Comparison of ENCODE assay signal across 18 cellular contexts in the genomic region with DNA sequence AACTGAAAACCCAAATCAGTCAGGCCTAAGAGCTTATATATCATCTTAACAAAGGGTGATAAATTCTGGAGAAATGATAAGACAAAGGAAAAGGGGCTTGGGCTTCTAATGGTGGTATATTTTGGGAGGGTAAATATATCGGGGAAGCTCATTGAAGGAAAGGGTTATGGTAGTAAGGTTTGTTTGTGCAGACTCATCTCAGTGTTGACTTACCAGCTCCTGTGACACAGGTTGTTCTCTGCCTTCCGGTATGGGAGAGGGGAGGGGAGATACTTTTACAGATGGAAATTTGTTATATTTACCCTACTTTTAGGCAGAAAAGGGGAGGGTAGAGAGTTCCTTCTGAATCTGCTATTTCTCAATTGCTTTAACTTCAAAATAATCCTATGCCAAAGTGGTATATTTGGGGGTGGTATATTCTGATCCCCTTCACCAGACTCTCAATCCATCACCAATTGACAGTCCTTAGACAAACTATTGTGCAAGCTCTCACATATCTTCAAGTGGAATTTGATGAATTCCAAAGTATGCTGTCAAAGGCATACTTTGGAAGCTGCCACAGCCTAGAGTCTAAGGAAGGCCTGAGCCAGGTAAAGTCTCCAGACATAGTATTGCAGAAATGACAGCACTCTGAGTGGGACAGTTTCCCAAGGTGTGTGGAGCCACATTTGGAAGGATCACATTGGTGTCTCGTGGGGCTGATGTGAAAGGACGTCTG. TPM values are rescaled to one million over a fixed set of nuclear protein-coding genes. Genes with fewer than 3 reads are reported as not detected.
DNase-seq lines count a peak whose midpoint lies in the region; ATAC-seq and TF ChIP-seq lines count a peak whose summit lies in the region.
"Had no signal": no experiment of that assay in that cellular context is flagged by ENCODE, and none has a peak within 500 bp of the region (broad histone marks: within the 10 kb centered on the region; RNA-seq: fewer than 3 reads in every experiment).

No MANE protein-coding gene starts in this region.

- no peak overlapping the region for H3K4me3 ChIP-seq in trophoblast cell (ENCODE audit: low read depth, low read length)
- no peak overlapping the region for H3K4me3 ChIP-seq in naive thymus-derived CD4-positive, alpha-beta T cell (ENCODE audit: low read length)
- H3K4me3 ChIP-seq: SJCRH30 had no signal

- H3K36me3 ChIP-seq in trophoblast cell (ENCODE audit: control insufficient read depth in 1 of 2, insufficient read depth in 2 of 2, low read length in 2 of 2): no peaks in the 10 kb centered on the region
- no peaks in the 10 kb centered on the region for H3K36me3 ChIP-seq in naive thymus-derived CD4-positive, alpha-beta T cell (ENCODE audit: control insufficient read depth in 2 of 3, insufficient read depth in 3 of 3, low read length in 3 of 3)
- H3K36me3 ChIP-seq: SJCRH30 had no signal

- peak overlapping the region; percentile 68 for H3K27ac Mint-ChIP-seq in activated CD8-positive, alpha-beta T cell treated with anti-CD3 and anti-CD28 coated beads for 36 hours
- H3K27ac Mint-ChIP-seq in activated CD8-positive, alpha-beta T cell treated with anti-CD3 and anti-CD28 coated beads, Interleukin-2, amount 10 ng/mL, durations not matched to agents 7 days and 5 days: no peak overlapping the region
- H3K27ac Mint-ChIP-seq in activated naive CD8-positive, alpha-beta T cell: peak overlapping the region; percentile 16
- no peak overlapping the region for H3K27ac Mint-ChIP-seq in naive thymus-derived CD4-positive, alpha-beta T cell
- H3K27ac Mint-ChIP-seq: HFFc6 had no signal

- no peak for TF ChIP-seq CTCF in activated CD8-positive, alpha-beta T cell treated with anti-CD3 and anti-CD28 coated beads for 36 hours (IDR thresholded peaks at IDR 0.05)

- H3K9ac ChIP-seq in trophoblast cell (ENCODE audit: low read length): no peak overlapping the region

- peaks cover 7 to 8% of the 10 kb centered on the region in 2 experiments for H3K4me1 ChIP-seq in trophoblast cell (ENCODE audit: control insufficient read depth in 1 of 2, insufficient read depth in 2 of 2, low read length in 2 of 2)
- no peaks in the 10 kb centered on the region for H3K4me1 ChIP-seq in naive thymus-derived CD4-positive, alpha-beta T cell (ENCODE audit: control insufficient read depth in 2 of 2, insufficient read depth in 2 of 2, low read length in 2 of 2)
- H3K4me1 ChIP-seq: SJCRH30 had no signal

- H3K36me3 Mint-ChIP-seq in activated CD8-positive, alpha-beta T cell treated with anti-CD3 and anti-CD28 coated beads for 36 hours (ENCODE audit: low read depth): peaks cover 4% of the 10 kb centered on the region
- no peaks in the 10 kb centered on the region for H3K36me3 Mint-ChIP-seq in activated CD8-positive, alpha-beta T cell treated with anti-CD3 and anti-CD28 coated beads, Interleukin-2, amount 10 ng/mL, durations not matched to agents 7 days and 5 days (ENCODE audit: low read depth)
- H3K36me3 Mint-ChIP-seq in activated naive CD8-positive, alpha-beta T cell: peaks cover 4% of the 10 kb centered on the region
- peaks cover 0 to 7% (median 0%) of the 10 kb centered on the region in 5 donors for H3K36me3 Mint-ChIP-seq in naive thymus-derived CD4-positive, alpha-beta T cell

- H3K14ac ChIP-seq in trophoblast cell (ENCODE audit: low read length): no peak overlapping the region

- peaks cover 13% of the 10 kb centered on the region for H3K9me3 Mint-ChIP-seq in activated CD8-positive, alpha-beta T cell treated with anti-CD3 and anti-CD28 coated beads for 36 hours
- H3K9me3 Mint-ChIP-seq in activated CD8-positive, alpha-beta T cell treated with anti-CD3 and anti-CD28 coated beads, Interleukin-2, amount 10 ng/mL, durations not matched to agents 7 days and 5 days (ENCODE audit: insufficient read depth): no peaks in the 10 kb centered on the region
- H3K9me3 Mint-ChIP-seq in activated naive CD8-positive, alpha-beta T cell (ENCODE audit: low read depth): no peaks in the 10 kb centered on the region
- peaks cover 0 to 7% (median 0%) of the 10 kb centered on the region in 11 donors for H3K9me3 Mint-ChIP-seq in naive thymus-derived CD4-positive, alpha-beta T cell
- H3K9me3 Mint-ChIP-seq: HFFc6 had no signal

- peak overlapping the region; percentile 2 for H3K4me2 ChIP-seq in trophoblast cell (ENCODE audit: low read length)

- H3K27ac ChIP-seq in trophoblast cell (ENCODE audit: low read depth, low read length): peak overlapping the region; percentile 28
- H3K27ac ChIP-seq in naive thymus-derived CD4-positive, alpha-beta T cell (ENCODE audit: low read depth, low read length): no peak overlapping the region
- H3K27ac ChIP-seq: SJCRH30 had no signal

- H2BK12ac ChIP-seq in trophoblast cell (ENCODE audit: low read length): no peak overlapping the region

- peaks cover 20% of the 10 kb centered on the region for H3K4me1 Mint-ChIP-seq in activated CD8-positive, alpha-beta T cell treated with anti-CD3 and anti-CD28 coated beads for 36 hours (ENCODE audit: low read depth)
- no peaks in the 10 kb centered on the region for H3K4me1 Mint-ChIP-seq in activated CD8-positive, alpha-beta T cell treated with anti-CD3 and anti-CD28 coated beads, Interleukin-2, amount 10 ng/mL, durations not matched to agents 7 days and 5 days (ENCODE audit: low read depth)
- H3K4me1 Mint-ChIP-seq in activated naive CD8-positive, alpha-beta T cell (ENCODE audit: low read depth): peaks cover 10% of the 10 kb centered on the region
- H3K4me1 Mint-ChIP-seq in naive thymus-derived CD4-positive, alpha-beta T cell: no peaks in the 10 kb centered on the region

- intact Hi-C loops in activated CD8-positive, alpha-beta T cell treated with anti-CD3 and anti-CD28 coated beads for 36 hours (cut with micrococcal nuclease): no loop called here
- intact Hi-C loops in naive thymus-derived CD4-positive, alpha-beta T cell (cut with micrococcal nuclease): no loop called here

- DNase-seq in activated CD8-positive, alpha-beta T cell treated with anti-CD3 and anti-CD28 coated beads for 36 hours: no peak
- no peak for DNase-seq in activated CD8-positive, alpha-beta T cell treated with anti-CD3 and anti-CD28 coated beads, Interleukin-2, amount 10 ng/mL, durations not matched to agents 7 days and 5 days
- peak; percentile 53 for DNase-seq in DMS53 treated with DMSO at 0.1 percent for 48 hours (lab: John Stamatoyannopoulos, UW; ENCODE audit: unreplicated experiment)
- DNase-seq in trophoblast cell: peak in 1 of 2 donors; percentile 84
- DNase-seq in putamen (ENCODE audit: low spot score): no peak
- no peak for DNase-seq in NCI-H2196 treated with DMSO at 0.1 percent for 48 hours (lab: John Stamatoyannopoulos, UW; ENCODE audit: unreplicated experiment)
- DNase-seq in naive thymus-derived CD4-positive, alpha-beta T cell: no peak
- DNase-seq: AML-193; COR-L47; DMS153; HFFc6; NCI-H1048; NCI-H1436 treated with DMSO at 0.1 percent for 48 hours; NCI-H2081; NCI-H2227 treated with DMSO at 0.1 percent for 48 hours; NK-92 treated with Interleukin-12 subunit alpha and Interleukin-12 subunit beta, amount 100 ng/mL, for 24 hours; SJCRH30 had no signal

- no peak overlapping the region for H3K18ac ChIP-seq in trophoblast cell (ENCODE audit: low read length)

- H2AFZ ChIP-seq in trophoblast cell (ENCODE audit: insufficient read depth, low read length, poor library complexity): no peak overlapping the region

- CTCF ChIA-PET in activated CD8-positive, alpha-beta T cell treated with anti-CD3 and anti-CD28 coated beads for 36 hours (lab: Charles Lee): no interaction called here
- CTCF ChIA-PET in activated CD8-positive, alpha-beta T cell treated with anti-CD3 and anti-CD28 coated beads, Interleukin-2, amount 10 ng/mL, durations not matched to agents 7 days and 5 days (lab: Charles Lee): no interaction called here
- CTCF ChIA-PET in naive thymus-derived CD4-positive, alpha-beta T cell (lab: Charles Lee): no interaction called here

- H3K79me2 ChIP-seq in trophoblast cell (ENCODE audit: control insufficient read depth, insufficient read depth, low read length, poor library complexity): no peaks in the 10 kb centered on the region

- H3K23ac ChIP-seq in trophoblast cell (ENCODE audit: low read length): no peak overlapping the region

- peak overlapping the region; percentile 42 for H2BK5ac ChIP-seq in trophoblast cell (ENCODE audit: low read depth, low read length, poor library complexity)

- H2AK5ac ChIP-seq in trophoblast cell (ENCODE audit: low read length): no peak overlapping the region

- H3K9me3 ChIP-seq in trophoblast cell (ENCODE audit: insufficient read depth, low read depth, low read length): no peaks in the 10 kb centered on the region
- no peaks in the 10 kb centered on the region for H3K9me3 ChIP-seq in naive thymus-derived CD4-positive, alpha-beta T cell (ENCODE audit: control insufficient read depth in 2 of 3, low read length in 3 of 3)
- H3K9me3 ChIP-seq: SJCRH30 had no signal

- no peak overlapping the region for H4K91ac ChIP-seq in trophoblast cell (ENCODE audit: low read depth, low read length)

- no peaks in the 10 kb centered on the region for H3K27me3 Mint-ChIP-seq in activated CD8-positive, alpha-beta T cell treated with anti-CD3 and anti-CD28 coated beads for 36 hours
- no peaks in the 10 kb centered on the region for H3K27me3 Mint-ChIP-seq in activated CD8-positive, alpha-beta T cell treated with anti-CD3 and anti-CD28 coated beads, Interleukin-2, amount 10 ng/mL, durations not matched to agents 7 days and 5 days (ENCODE audit: low read depth)
- H3K27me3 Mint-ChIP-seq in activated naive CD8-positive, alpha-beta T cell: no peaks in the 10 kb centered on the region
- H3K27me3 Mint-ChIP-seq in naive thymus-derived CD4-positive, alpha-beta T cell: peaks cover under 1 to 16% (median 2%) of the 10 kb centered on the region in 5 donors

- no peak overlapping the region for H4K8ac ChIP-seq in trophoblast cell (ENCODE audit: low read depth, low read length)

- WGBS in trophoblast cell (ENCODE audit: extremely low coverage, insufficient coverage, insufficient read length): no CpG with 5 or more reads among the region's 4 CpGs

- no peaks in the 10 kb centered on the region for H3K27me3 ChIP-seq in trophoblast cell (ENCODE audit: insufficient read depth, low read length)
- peaks cover 0 to 2% of the 10 kb centered on the region in 2 donors for H3K27me3 ChIP-seq in naive thymus-derived CD4-positive, alpha-beta T cell (ENCODE audit: control insufficient read depth in 2 of 2, insufficient read depth in 2 of 2, low read length in 2 of 2)
- H3K27me3 ChIP-seq: SJCRH30 had no signal

- POLR2A ChIA-PET in activated CD8-positive, alpha-beta T cell treated with anti-CD3 and anti-CD28 coated beads for 36 hours (lab: Charles Lee): interaction anchor here (1.0 kb wide), 1 partner anchor 79 kb away, joined by 3 read pairs; no protein-coding TSS in a partner anchor
- POLR2A ChIA-PET in activated CD8-positive, alpha-beta T cell treated with anti-CD3 and anti-CD28 coated beads, Interleukin-2, amount 10 ng/mL, durations not matched to agents 7 days and 5 days (lab: Charles Lee): no interaction called here
- POLR2A ChIA-PET in naive thymus-derived CD4-positive, alpha-beta T cell (lab: Charles Lee): no interaction called here

- H4K12ac ChIP-seq in trophoblast cell (ENCODE audit: low read depth, low read length): no peak overlapping the region

- peaks cover 1% of the 10 kb centered on the region for H3K79me1 ChIP-seq in trophoblast cell (ENCODE audit: low read length)

- H3K4me3 Mint-ChIP-seq in activated CD8-positive, alpha-beta T cell treated with anti-CD3 and anti-CD28 coated beads for 36 hours: no peak overlapping the region
- H3K4me3 Mint-ChIP-seq in activated CD8-positive, alpha-beta T cell treated with anti-CD3 and anti-CD28 coated beads, Interleukin-2, amount 10 ng/mL, durations not matched to agents 7 days and 5 days: no peak overlapping the region
- H3K4me3 Mint-ChIP-seq in activated naive CD8-positive, alpha-beta T cell: no peak overlapping the region
- no peak overlapping the region for H3K4me3 Mint-ChIP-seq in naive thymus-derived CD4-positive, alpha-beta T cell
- H3K4me3 Mint-ChIP-seq: HFFc6 had no signal

- ATAC-seq in activated CD8-positive, alpha-beta T cell treated with anti-CD3 and anti-CD28 coated beads for 36 hours: no peak
- ATAC-seq in activated CD8-positive, alpha-beta T cell treated with anti-CD3 and anti-CD28 coated beads, Interleukin-2, amount 10 ng/mL, durations not matched to agents 7 days and 5 days: no peak
- ATAC-seq in naive thymus-derived CD4-positive, alpha-beta T cell: no peak

- no peak overlapping the region for H2BK120ac ChIP-seq in trophoblast cell (ENCODE audit: insufficient read depth, low read length, poor library complexity)

- no peak overlapping the region for H3K4ac ChIP-seq in trophoblast cell (ENCODE audit: low read depth, low read length)

RNA-seq across cellular contexts. Expression of a gene that starts 13.3 kb away (rescaled TPM):
- under 1 TPM; 0.14 to 0.20 TPM for total RNA-seq in activated CD8-positive, alpha-beta T cell treated with anti-CD3 and anti-CD28 coated beads for 36 hours
- total RNA-seq in activated CD8-positive, alpha-beta T cell treated with anti-CD3 and anti-CD28 coated beads, Interleukin-2, amount 10 ng/mL, durations not matched to agents 7 days and 5 days: under 1 TPM in 1 of 2 experiments, not detected in 1; 0.08 TPM
- 3.2 and 3.4 TPM in 2 replicates for polyA plus RNA-seq in trophoblast cell (2013)
- 1 to 10 TPM in 1 of 5 experiments, under 1 TPM in 4; 0.21 to 1.6 (median 0.57) TPM for total RNA-seq in naive thymus-derived CD4-positive, alpha-beta T cell
- under 1 TPM; 0.05 to 0.06 TPM for polyA plus RNA-seq in naive thymus-derived CD4-positive, alpha-beta T cell

Comparison
In these comparisons a context has a peak if more than half of its experiments do, and no peak if none do; other contexts are left out.
1. H3K27ac Mint-ChIP-seq: peak in activated CD8-positive, alpha-beta T cell treated with anti-CD3 and anti-CD28 coated beads for 36 hours (single experiment) and activated naive CD8-positive, alpha-beta T cell (single experiment); none in activated CD8-positive, alpha-beta T cell treated with anti-CD3 and anti-CD28 coated beads, Interleukin-2, amount 10 ng/mL, durations not matched to agents 7 days and 5 days (single experiment) and naive thymus-derived CD4-positive, alpha-beta T cell (0 of 9).